12 cellular contexts compared by ENCODE assay signal in genomic region chr10:11783558-11783865, GRCh38. TPM values are rescaled to one million over a fixed set of nuclear protein-coding genes. Genes with fewer than 3 reads are reported as not detected.
"Had no signal": no experiment of that assay in that cellular context is flagged by ENCODE, and none has a peak within 500 bp of the region (broad histone marks: within the 10 kb centered on the region; RNA-seq: fewer than 3 reads in every experiment).

No MANE protein-coding gene starts in this region.

- H3K36me3 Mint-ChIP-seq: activated CD8-positive, alpha-beta memory T cell treated with anti-CD3 and anti-CD28 coated beads, Interleukin-2, amount 10 ng/mL, durations not matched to agents 7 days and 5 days; activated naive CD8-positive, alpha-beta T cell; immature natural killer cell; stimulated activated naive B cell treated with anti-CD40 and anti-IgM and Interleukin-4, amounts not matched to agents 10 μg/mL and 1 μg/mL and 100 μg/mL, for 72 hours had no signal

- H3K4me3 ChIP-seq: gastrocnemius medialis, thoracic aorta had no signal

- H3K4me1 ChIP-seq: gastrocnemius medialis had no signal

- H3K36me3 ChIP-seq: gastrocnemius medialis, thoracic aorta had no signal

- DNase-seq: activated CD4-positive, alpha-beta memory T cell treated with anti-CD3 and anti-CD28 coated beads, Interleukin-2, amount 10 ng/mL, durations not matched to agents 7 days and 5 days; activated CD4-positive, alpha-beta T cell treated with anti-CD3 and anti-CD28 coated beads for 48 hours; activated CD4-positive, CD25-positive, alpha-beta regulatory T cell; activated CD8-positive, alpha-beta memory T cell treated with anti-CD3 and anti-CD28 coated beads, Interleukin-2, amount 10 ng/mL, durations not matched to agents 7 days and 5 days; gastrocnemius medialis; stimulated activated naive B cell treated with anti-CD40 and anti-IgM and Interleukin-4, amounts not matched to agents 10 μg/mL and 1 μg/mL and 100 μg/mL, for 72 hours had no signal

- H3K9me3 ChIP-seq: gastrocnemius medialis, thoracic aorta had no signal

- H3K27ac ChIP-seq: gastrocnemius medialis, thoracic aorta had no signal

- H3K27ac Mint-ChIP-seq: activated CD4-positive, alpha-beta memory T cell treated with anti-CD3 and anti-CD28 coated beads, Interleukin-2, amount 10 ng/mL, durations not matched to agents 7 days and 5 days; activated CD8-positive, alpha-beta memory T cell treated with anti-CD3 and anti-CD28 coated beads, Interleukin-2, amount 10 ng/mL, durations not matched to agents 7 days and 5 days; activated naive CD8-positive, alpha-beta T cell; immature natural killer cell; nephron; stimulated activated naive B cell treated with anti-CD40 and anti-IgM and Interleukin-4, amounts not matched to agents 10 μg/mL and 1 μg/mL and 100 μg/mL, for 72 hours; T-helper 2 cell treated with Interferon-gamma antibody and Interleukin-4, amounts not matched to agents 5 μg/mL and 100 μg/mL, for 36 hours had no signal

- H3K4me3 Mint-ChIP-seq: activated CD4-positive, alpha-beta memory T cell treated with anti-CD3 and anti-CD28 coated beads, Interleukin-2, amount 10 ng/mL, durations not matched to agents 7 days and 5 days; activated CD8-positive, alpha-beta memory T cell treated with anti-CD3 and anti-CD28 coated beads, Interleukin-2, amount 10 ng/mL, durations not matched to agents 7 days and 5 days; activated naive CD8-positive, alpha-beta T cell; immature natural killer cell; mesothelial cell of epicardium; nephron; stimulated activated naive B cell treated with anti-CD40 and anti-IgM and Interleukin-4, amounts not matched to agents 10 μg/mL and 1 μg/mL and 100 μg/mL, for 72 hours; T-helper 2 cell treated with Interferon-gamma antibody and Interleukin-4, amounts not matched to agents 5 μg/mL and 100 μg/mL, for 36 hours had no signal

- H3K4me1 Mint-ChIP-seq: immature natural killer cell, mesothelial cell of epicardium, nephron had no signal

- H3K9me3 Mint-ChIP-seq: activated CD4-positive, alpha-beta memory T cell treated with anti-CD3 and anti-CD28 coated beads, Interleukin-2, amount 10 ng/mL, durations not matched to agents 7 days and 5 days; immature natural killer cell; T-helper 2 cell treated with Interferon-gamma antibody and Interleukin-4, amounts not matched to agents 5 μg/mL and 100 μg/mL, for 36 hours had no signal

RNA-seq across cellular contexts. Expression of gene ECHDC3, which starts 41.3 kb away (rescaled TPM):
- total RNA-seq: activated CD4-positive, alpha-beta memory T cell treated with anti-CD3 and anti-CD28 coated beads, Interleukin-2, amount 10 ng/mL, durations not matched to agents 7 days and 5 days had no signal
